Comparison of ENCODE assay signal across 8 cellular contexts in the genomic region with DNA sequence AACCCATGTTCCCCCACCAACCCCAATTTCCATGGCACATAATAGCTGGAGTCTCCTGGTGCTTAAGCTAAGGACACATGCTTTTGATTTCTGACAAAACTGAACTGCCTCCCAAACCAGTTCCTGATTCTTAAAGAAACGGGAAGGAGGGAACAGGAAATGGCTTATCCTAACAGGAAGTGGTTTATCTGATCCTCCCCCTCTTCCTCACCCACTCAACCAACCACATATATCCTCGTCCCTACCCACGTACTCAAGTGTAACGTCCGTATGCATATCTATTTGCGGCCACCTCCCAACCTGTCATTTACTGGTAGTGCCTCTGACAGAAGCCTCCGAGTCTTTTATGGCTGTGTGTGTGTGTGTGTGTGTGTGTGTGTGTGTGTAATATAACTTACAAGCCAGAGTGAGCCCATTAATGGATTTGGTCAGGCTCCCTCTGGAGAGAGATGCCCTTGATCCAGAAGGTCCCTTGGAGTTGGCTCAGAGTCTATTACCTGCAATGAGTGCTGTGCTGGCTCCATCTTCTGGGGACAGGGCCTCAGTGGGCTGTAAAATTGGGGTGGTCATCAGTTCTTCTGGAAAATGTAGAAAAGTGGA. TPM values are rescaled to one million over a fixed set of nuclear protein-coding genes. Genes with fewer than 3 reads are reported as not detected.
A peak's percentile ranks its signal among the peaks of the same experiment; 100 is the strongest.
DNase-seq lines count a peak whose midpoint lies in the region; ATAC-seq and TF ChIP-seq lines count a peak whose summit lies in the region.

No MANE protein-coding gene starts in this region.

- peak; percentile 47 for ATAC-seq in stimulated activated memory B cell treated with anti-CD40 and anti-IgM and Interleukin-4, amounts not matched to agents 10 μg/mL and 1 μg/mL and 100 μg/mL, for 72 hours
- no peak for ATAC-seq in GM19455 (IDR thresholded peaks at IDR 0.05; ENCODE audit: unreplicated experiment)

- no peaks in the 10 kb centered on the region for H3K9me3 ChIP-seq in cardiac muscle cell (ENCODE audit: low read depth)

- peaks cover 10% of the 10 kb centered on the region for H3K4me1 ChIP-seq in cardiac muscle cell (ENCODE audit: low read depth)

- TF ChIP-seq RAD21 in Ishikawa (IDR thresholded peaks at IDR 0.05; ENCODE audit: low read depth), result peak; percentile 34

- H3K36me3 ChIP-seq in cardiac muscle cell, result peaks cover 3% of the 10 kb centered on the region

- H3K27ac Mint-ChIP-seq in CD14-positive monocyte, result peak overlapping the region; percentile 90 to 98 (median 97)
- H3K27ac Mint-ChIP-seq in activated CD4-positive, alpha-beta T cell treated with anti-CD3 and anti-CD28 coated beads, Interleukin-2, amount 10 ng/mL, durations not matched to agents 24 days and 14 days, result peak overlapping the region; percentile 77
- peak overlapping the region; percentile 71 for H3K27ac Mint-ChIP-seq in stimulated activated memory B cell treated with anti-CD40 and anti-IgM and Interleukin-4, amounts not matched to agents 10 μg/mL and 1 μg/mL and 100 μg/mL, for 72 hours

- H3K27me3 ChIP-seq in cardiac muscle cell, result no peaks in the 10 kb centered on the region

- peaks cover 31 to 50% of the 10 kb centered on the region in 2 donors for H3K36me3 Mint-ChIP-seq in CD14-positive monocyte
- peaks cover 26% of the 10 kb centered on the region for H3K36me3 Mint-ChIP-seq in activated CD4-positive, alpha-beta T cell treated with anti-CD3 and anti-CD28 coated beads, Interleukin-2, amount 10 ng/mL, durations not matched to agents 24 days and 14 days (ENCODE audit: low read depth)
- peaks cover 35% of the 10 kb centered on the region for H3K36me3 Mint-ChIP-seq in stimulated activated memory B cell treated with anti-CD40 and anti-IgM and Interleukin-4, amounts not matched to agents 10 μg/mL and 1 μg/mL and 100 μg/mL, for 72 hours

- H3K9me3 Mint-ChIP-seq in CD14-positive monocyte, result peaks cover 0 to 6% (median 0%) of the 10 kb centered on the region in 7 donors
- no peaks in the 10 kb centered on the region for H3K9me3 Mint-ChIP-seq in activated CD4-positive, alpha-beta T cell treated with anti-CD3 and anti-CD28 coated beads, Interleukin-2, amount 10 ng/mL, durations not matched to agents 24 days and 14 days
- H3K9me3 Mint-ChIP-seq in stimulated activated memory B cell treated with anti-CD40 and anti-IgM and Interleukin-4, amounts not matched to agents 10 μg/mL and 1 μg/mL and 100 μg/mL, for 72 hours, result no peaks in the 10 kb centered on the region

- DNase-seq in CD14-positive monocyte (ENCODE audit: low spot score) (peak; percentile 61), cardiac muscle cell (ENCODE audit: low read depth in 1 of 2, low spot score in 1 of 2) (peak in 1 of 2 donors; percentile 90), kidney glomerular epithelial cell (lab: John Stamatoyannopoulos, UW) (no peak), HPDE6-E6E7 (ENCODE audit: extremely low spot score) (no peak)
- DNase-seq in activated CD4-positive, alpha-beta T cell treated with anti-CD3 and anti-CD28 coated beads, Interleukin-2, amount 10 ng/mL, durations not matched to agents 24 days and 14 days, result peak; percentile 82

- no peak overlapping the region for H3K27ac ChIP-seq in cardiac muscle cell

- H3K4me3 ChIP-seq in cardiac muscle cell, result no peak overlapping the region

- H3K4me3 Mint-ChIP-seq in CD14-positive monocyte, result peak overlapping the region; percentile 39 to 77
- H3K4me3 Mint-ChIP-seq in activated CD4-positive, alpha-beta T cell treated with anti-CD3 and anti-CD28 coated beads, Interleukin-2, amount 10 ng/mL, durations not matched to agents 24 days and 14 days, result peak overlapping the region; percentile 32
- no peak overlapping the region for H3K4me3 Mint-ChIP-seq in stimulated activated memory B cell treated with anti-CD40 and anti-IgM and Interleukin-4, amounts not matched to agents 10 μg/mL and 1 μg/mL and 100 μg/mL, for 72 hours

- H3K27me3 Mint-ChIP-seq in CD14-positive monocyte (ENCODE audit: low read depth in 3 of 3), result peaks cover 0 to 2% (median 0%) of the 10 kb centered on the region in 3 donors
- H3K27me3 Mint-ChIP-seq in activated CD4-positive, alpha-beta T cell treated with anti-CD3 and anti-CD28 coated beads, Interleukin-2, amount 10 ng/mL, durations not matched to agents 24 days and 14 days, result no peaks in the 10 kb centered on the region
- no peaks in the 10 kb centered on the region for H3K27me3 Mint-ChIP-seq in stimulated activated memory B cell treated with anti-CD40 and anti-IgM and Interleukin-4, amounts not matched to agents 10 μg/mL and 1 μg/mL and 100 μg/mL, for 72 hours

- no peak for TF ChIP-seq EP300 in Ishikawa (IDR thresholded peaks at IDR 0.05; ENCODE audit: borderline replicate concordance)

- H3K4me1 Mint-ChIP-seq in CD14-positive monocyte, result peaks cover 70% of the 10 kb centered on the region
- H3K4me1 Mint-ChIP-seq in activated CD4-positive, alpha-beta T cell treated with anti-CD3 and anti-CD28 coated beads, Interleukin-2, amount 10 ng/mL, durations not matched to agents 24 days and 14 days, result peaks cover 48% of the 10 kb centered on the region
- peaks cover 46% of the 10 kb centered on the region for H3K4me1 Mint-ChIP-seq in stimulated activated memory B cell treated with anti-CD40 and anti-IgM and Interleukin-4, amounts not matched to agents 10 μg/mL and 1 μg/mL and 100 μg/mL, for 72 hours

- TF ChIP-seq CTCF in CD14-positive monocyte (IDR thresholded peaks at IDR 0.05), result no peak
- peak; percentile 19 for TF ChIP-seq CTCF in cardiac muscle cell (IDR thresholded peaks at IDR 0.05; ENCODE audit: low read depth, low read length)

- intact Hi-C loops in CD14-positive monocyte (cut with micrococcal nuclease), result loop anchor here in 1 of 2 donors (10.0 kb wide), 3 partner anchors 72 to 202 kb away; a partner anchor contains a TSS
- intact Hi-C loops in activated CD4-positive, alpha-beta T cell treated with anti-CD3 and anti-CD28 coated beads, Interleukin-2, amount 10 ng/mL, durations not matched to agents 24 days and 14 days (cut with micrococcal nuclease), result no loop called here

TF ChIP-seq in Ishikawa, 13 proteins besides CTCF, POLR2A, EP300 and RAD21:
- TF ChIP-seq, protein P1, sequence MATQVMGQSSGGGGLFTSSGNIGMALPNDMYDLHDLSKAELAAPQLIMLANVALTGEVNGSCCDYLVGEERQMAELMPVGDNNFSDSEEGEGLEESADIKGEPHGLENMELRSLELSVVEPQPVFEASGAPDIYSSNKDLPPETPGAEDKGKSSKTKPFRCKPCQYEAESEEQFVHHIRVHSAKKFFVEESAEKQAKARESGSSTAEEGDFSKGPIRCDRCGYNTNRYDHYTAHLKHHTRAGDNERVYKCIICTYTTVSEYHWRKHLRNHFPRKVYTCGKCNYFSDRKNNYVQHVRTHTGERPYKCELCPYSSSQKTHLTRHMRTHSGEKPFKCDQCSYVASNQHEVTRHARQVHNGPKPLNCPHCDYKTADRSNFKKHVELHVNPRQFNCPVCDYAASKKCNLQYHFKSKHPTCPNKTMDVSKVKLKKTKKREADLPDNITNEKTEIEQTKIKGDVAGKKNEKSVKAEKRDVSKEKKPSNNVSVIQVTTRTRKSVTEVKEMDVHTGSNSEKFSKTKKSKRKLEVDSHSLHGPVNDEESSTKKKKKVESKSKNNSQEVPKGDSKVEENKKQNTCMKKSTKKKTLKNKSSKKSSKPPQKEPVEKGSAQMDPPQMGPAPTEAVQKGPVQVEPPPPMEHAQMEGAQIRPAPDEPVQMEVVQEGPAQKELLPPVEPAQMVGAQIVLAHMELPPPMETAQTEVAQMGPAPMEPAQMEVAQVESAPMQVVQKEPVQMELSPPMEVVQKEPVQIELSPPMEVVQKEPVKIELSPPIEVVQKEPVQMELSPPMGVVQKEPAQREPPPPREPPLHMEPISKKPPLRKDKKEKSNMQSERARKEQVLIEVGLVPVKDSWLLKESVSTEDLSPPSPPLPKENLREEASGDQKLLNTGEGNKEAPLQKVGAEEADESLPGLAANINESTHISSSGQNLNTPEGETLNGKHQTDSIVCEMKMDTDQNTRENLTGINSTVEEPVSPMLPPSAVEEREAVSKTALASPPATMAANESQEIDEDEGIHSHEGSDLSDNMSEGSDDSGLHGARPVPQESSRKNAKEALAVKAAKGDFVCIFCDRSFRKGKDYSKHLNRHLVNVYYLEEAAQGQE (IDR thresholded peaks at IDR 0.05; ENCODE audit: low read depth), result no peak
- TF ChIP-seq, protein P2, sequence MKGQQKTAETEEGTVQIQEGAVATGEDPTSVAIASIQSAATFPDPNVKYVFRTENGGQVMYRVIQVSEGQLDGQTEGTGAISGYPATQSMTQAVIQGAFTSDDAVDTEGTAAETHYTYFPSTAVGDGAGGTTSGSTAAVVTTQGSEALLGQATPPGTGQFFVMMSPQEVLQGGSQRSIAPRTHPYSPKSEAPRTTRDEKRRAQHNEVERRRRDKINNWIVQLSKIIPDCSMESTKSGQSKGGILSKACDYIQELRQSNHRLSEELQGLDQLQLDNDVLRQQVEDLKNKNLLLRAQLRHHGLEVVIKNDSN (IDR thresholded peaks at IDR 0.05), result no peak
- TF ChIP-seq TAF1 (IDR thresholded peaks at IDR 0.05; ENCODE audit: low read depth) (no peak), TEAD4 (IDR thresholded peaks at IDR 0.05) (no peak), CREB1 (IDR thresholded peaks at IDR 0.05; ENCODE audit: low read depth) (no peak)

RNA-seq across cellular contexts. Expression of a gene that starts 7.7 kb away (rescaled TPM):
- polyA plus RNA-seq in CD14-positive monocyte (1,000 to 10,000 TPM; 1,697 to 2,004 TPM), cardiac muscle cell (147 and 191 TPM in 2 replicates)
- total RNA-seq in activated CD4-positive, alpha-beta T cell treated with anti-CD3 and anti-CD28 coated beads, Interleukin-2, amount 10 ng/mL, durations not matched to agents 24 days and 14 days, result 135 and 146 TPM in 2 replicates
- total RNA-seq in cardiac muscle cell, result 105 and 131 TPM in 2 replicates

RNA-seq across cellular contexts. Expression of a gene that starts 23.9 kb away (rescaled TPM):
- polyA plus RNA-seq in CD14-positive monocyte (1 to 10 TPM; 3.0 to 6.6 TPM), cardiac muscle cell (4.7 and 6.7 TPM in 2 replicates)
- total RNA-seq in activated CD4-positive, alpha-beta T cell treated with anti-CD3 and anti-CD28 coated beads, Interleukin-2, amount 10 ng/mL, durations not matched to agents 24 days and 14 days, result 0.24 and 0.26 TPM in 2 replicates
- total RNA-seq in cardiac muscle cell, result 3.0 and 5.5 TPM in 2 replicates

RNA-seq across cellular contexts. Expression of a gene that starts 28.5 kb away (rescaled TPM):
- polyA plus RNA-seq in CD14-positive monocyte (under 1 TPM in 1 of 2 donors, not detected in 1; 0.65 TPM), cardiac muscle cell (3.4 and 6.6 TPM in 2 replicates)
- 5.1 and 9.0 TPM in 2 replicates for total RNA-seq in activated CD4-positive, alpha-beta T cell treated with anti-CD3 and anti-CD28 coated beads, Interleukin-2, amount 10 ng/mL, durations not matched to agents 24 days and 14 days
- 1.5 and 3.8 TPM in 2 replicates for total RNA-seq in cardiac muscle cell

Comparison
In these comparisons a context has a peak if more than half of its experiments do, and no peak if none do; other contexts are left out.
1. DNase-seq: peak in CD14-positive monocyte (single experiment) and activated CD4-positive, alpha-beta T cell treated with anti-CD3 and anti-CD28 coated beads, Interleukin-2, amount 10 ng/mL, durations not matched to agents 24 days and 14 days (single experiment); none in kidney glomerular epithelial cell (single experiment) and HPDE6-E6E7 (single experiment).
2. Peak in every context shown above with its lines, with median percentiles within 50 percentile points of each other: H3K27ac Mint-ChIP-seq.